In genomic region chr15:65450556-65450955, GRCh38 we compare ENCODE assay signal across 18 cellular contexts. TPM values are rescaled to one million over a fixed set of nuclear protein-coding genes. Genes with fewer than 3 reads are reported as not detected.
DNase-seq lines count a peak whose midpoint lies in the region; ATAC-seq and TF ChIP-seq lines count a peak whose summit lies in the region.
"Had no signal": no experiment of that assay in that cellular context is flagged by ENCODE, and none has a peak within 500 bp of the region (broad histone marks: within the 10 kb centered on the region; RNA-seq: fewer than 3 reads in every experiment).

No MANE protein-coding gene starts in this region.

- peaks cover 19 to 21% of the 10 kb centered on the region in 2 donors for H3K4me1 ChIP-seq in gastrocnemius medialis
- H3K4me1 ChIP-seq: A549, BE2C had no signal

- intact Hi-C loops in activated CD4-positive, alpha-beta memory T cell treated with anti-CD3 and anti-CD28 coated beads for 36 hours (cut with micrococcal nuclease), result no loop called here
- intact Hi-C loops in activated T-helper 1 cell treated with anti-CD3 and anti-CD28 coated beads, Interleukin-12 subunit alpha, Interleukin-12 subunit beta, Interleukin-2, Interleukin-4 antibody, amounts not matched to agents 30 ng/mL and 10 ng/mL and 1 ng/mL, durations not matched to agents 14 hours and 24 hours and 36 hours (cut with micrococcal nuclease), result no loop called here
- intact Hi-C loops in gastrocnemius medialis (cut with DNase I; ENCODE audit: low total_unique reads), result no loop called here

- peaks cover 0 to 63% of the 10 kb centered on the region in 2 donors for H3K36me3 ChIP-seq in gastrocnemius medialis

- CTCF ChIA-PET in activated CD4-positive, alpha-beta memory T cell treated with anti-CD3 and anti-CD28 coated beads for 36 hours (lab: Charles Lee), result no interaction called here
- CTCF ChIA-PET in activated CD4-positive, alpha-beta memory T cell treated with anti-CD3 and anti-CD28 coated beads, Interleukin-2, amount 10 ng/mL, durations not matched to agents 7 days and 5 days (lab: Charles Lee), result interaction anchor here (1.8 kb wide), 1 partner anchor 11 kb away, joined by 3 read pairs; no protein-coding TSS in a partner anchor

- H3K27me3 ChIP-seq in gastrocnemius medialis, result no peaks in the 10 kb centered on the region
- H3K27me3 ChIP-seq: BE2C had no signal

- H3K4me3 Mint-ChIP-seq in activated CD4-positive, alpha-beta memory T cell treated with anti-CD3 and anti-CD28 coated beads for 36 hours, result no peak overlapping the region
- H3K4me3 Mint-ChIP-seq in activated CD4-positive, alpha-beta memory T cell treated with anti-CD3 and anti-CD28 coated beads, Interleukin-2, amount 10 ng/mL, durations not matched to agents 7 days and 5 days, result no peak overlapping the region
- H3K4me3 Mint-ChIP-seq in activated T-helper 1 cell treated with anti-CD3 and anti-CD28 coated beads, Interleukin-12 subunit alpha, Interleukin-12 subunit beta, Interleukin-2, Interleukin-4 antibody, amounts not matched to agents 30 ng/mL and 10 ng/mL and 1 ng/mL, durations not matched to agents 14 hours and 24 hours and 36 hours, result no peak overlapping the region
- peak overlapping the region; percentile 57 for H3K4me3 Mint-ChIP-seq in endothelial cell (ENCODE audit: unreplicated experiment)
- H3K4me3 Mint-ChIP-seq: CD8-positive, alpha-beta T cell; GM23338; H9 had no signal

- H3K4me3 ChIP-seq in gastrocnemius medialis, result no peak overlapping the region
- H3K4me3 ChIP-seq: A549, GM23338 had no signal

- peak in 1 of 2 donors; percentile 69 for ATAC-seq in gastrocnemius medialis
- ATAC-seq: A549; CD8-positive, alpha-beta T cell; GM23338 had no signal

- no peaks in the 10 kb centered on the region for H3K9me3 Mint-ChIP-seq in activated CD4-positive, alpha-beta memory T cell treated with anti-CD3 and anti-CD28 coated beads for 36 hours
- H3K9me3 Mint-ChIP-seq in activated CD4-positive, alpha-beta memory T cell treated with anti-CD3 and anti-CD28 coated beads, Interleukin-2, amount 10 ng/mL, durations not matched to agents 7 days and 5 days, result no peaks in the 10 kb centered on the region
- no peaks in the 10 kb centered on the region for H3K9me3 Mint-ChIP-seq in activated T-helper 1 cell treated with anti-CD3 and anti-CD28 coated beads, Interleukin-12 subunit alpha, Interleukin-12 subunit beta, Interleukin-2, Interleukin-4 antibody, amounts not matched to agents 30 ng/mL and 10 ng/mL and 1 ng/mL, durations not matched to agents 14 hours and 24 hours and 36 hours
- no peaks in the 10 kb centered on the region for H3K9me3 Mint-ChIP-seq in endothelial cell (ENCODE audit: unreplicated experiment)
- H3K9me3 Mint-ChIP-seq: CD8-positive, alpha-beta T cell; GM23338; H9 had no signal

- no peaks in the 10 kb centered on the region for H3K9me3 ChIP-seq in gastrocnemius medialis
- H3K9me3 ChIP-seq: A549, BE2C had no signal

- peak overlapping the region; percentile 13 for H3K27ac Mint-ChIP-seq in activated CD4-positive, alpha-beta memory T cell treated with anti-CD3 and anti-CD28 coated beads for 36 hours
- H3K27ac Mint-ChIP-seq in activated CD4-positive, alpha-beta memory T cell treated with anti-CD3 and anti-CD28 coated beads, Interleukin-2, amount 10 ng/mL, durations not matched to agents 7 days and 5 days, result no peak overlapping the region
- peak overlapping the region; percentile 12 for H3K27ac Mint-ChIP-seq in activated T-helper 1 cell treated with anti-CD3 and anti-CD28 coated beads, Interleukin-12 subunit alpha, Interleukin-12 subunit beta, Interleukin-2, Interleukin-4 antibody, amounts not matched to agents 30 ng/mL and 10 ng/mL and 1 ng/mL, durations not matched to agents 14 hours and 24 hours and 36 hours
- H3K27ac Mint-ChIP-seq in endothelial cell (ENCODE audit: unreplicated experiment), result no peak overlapping the region
- H3K27ac Mint-ChIP-seq: CD8-positive, alpha-beta T cell; GM23338; H9 had no signal

- H3K4me1 Mint-ChIP-seq in activated CD4-positive, alpha-beta memory T cell treated with anti-CD3 and anti-CD28 coated beads for 36 hours (ENCODE audit: low read depth), result no peaks in the 10 kb centered on the region
- no peaks in the 10 kb centered on the region for H3K4me1 Mint-ChIP-seq in activated CD4-positive, alpha-beta memory T cell treated with anti-CD3 and anti-CD28 coated beads, Interleukin-2, amount 10 ng/mL, durations not matched to agents 7 days and 5 days
- no peaks in the 10 kb centered on the region for H3K4me1 Mint-ChIP-seq in activated T-helper 1 cell treated with anti-CD3 and anti-CD28 coated beads, Interleukin-12 subunit alpha, Interleukin-12 subunit beta, Interleukin-2, Interleukin-4 antibody, amounts not matched to agents 30 ng/mL and 10 ng/mL and 1 ng/mL, durations not matched to agents 14 hours and 24 hours and 36 hours (ENCODE audit: low read depth)
- no peaks in the 10 kb centered on the region for H3K4me1 Mint-ChIP-seq in endothelial cell (ENCODE audit: unreplicated experiment)
- H3K4me1 Mint-ChIP-seq: GM23338, H9 had no signal

- POLR2A ChIA-PET in activated CD4-positive, alpha-beta memory T cell treated with anti-CD3 and anti-CD28 coated beads for 36 hours (lab: Charles Lee), result no interaction called here
- POLR2A ChIA-PET in activated CD4-positive, alpha-beta memory T cell treated with anti-CD3 and anti-CD28 coated beads, Interleukin-2, amount 10 ng/mL, durations not matched to agents 7 days and 5 days (lab: Charles Lee), result interaction anchor here (1.6 kb wide), 1 partner anchor 17 kb away, joined by 4 read pairs; no protein-coding TSS in a partner anchor

- peak overlapping the region; percentile 72 to 82 (median 77) for H3K27ac ChIP-seq in gastrocnemius medialis
- H3K27ac ChIP-seq: A549, C4-2B had no signal

- no peak for DNase-seq in activated CD4-positive, alpha-beta memory T cell treated with anti-CD3 and anti-CD28 coated beads for 36 hours
- no peak for DNase-seq in activated CD4-positive, alpha-beta memory T cell treated with anti-CD3 and anti-CD28 coated beads, Interleukin-2, amount 10 ng/mL, durations not matched to agents 7 days and 5 days
- DNase-seq in activated T-helper 1 cell treated with anti-CD3 and anti-CD28 coated beads, Interleukin-12 subunit alpha, Interleukin-12 subunit beta, Interleukin-2, Interleukin-4 antibody, amounts not matched to agents 30 ng/mL and 10 ng/mL and 1 ng/mL, durations not matched to agents 14 hours and 24 hours and 36 hours (ENCODE audit: low spot score), result no peak
- DNase-seq in endothelial cell (ENCODE audit: low spot score) (no peak), gastrocnemius medialis (no peak), dermis blood vessel endothelial cell (no peak), islet precursor cell (no peak)
- DNase-seq: BE2C; CD8-positive, alpha-beta T cell; COR-L47; DMS153; DMS79 treated with DMSO at 0.1 percent for 48 hours; EL; H9 had no signal

- no peaks in the 10 kb centered on the region for H3K27me3 Mint-ChIP-seq in activated CD4-positive, alpha-beta memory T cell treated with anti-CD3 and anti-CD28 coated beads for 36 hours
- no peaks in the 10 kb centered on the region for H3K27me3 Mint-ChIP-seq in activated CD4-positive, alpha-beta memory T cell treated with anti-CD3 and anti-CD28 coated beads, Interleukin-2, amount 10 ng/mL, durations not matched to agents 7 days and 5 days
- H3K27me3 Mint-ChIP-seq in activated T-helper 1 cell treated with anti-CD3 and anti-CD28 coated beads, Interleukin-12 subunit alpha, Interleukin-12 subunit beta, Interleukin-2, Interleukin-4 antibody, amounts not matched to agents 30 ng/mL and 10 ng/mL and 1 ng/mL, durations not matched to agents 14 hours and 24 hours and 36 hours (ENCODE audit: insufficient read depth), result no peaks in the 10 kb centered on the region
- no peaks in the 10 kb centered on the region for H3K27me3 Mint-ChIP-seq in endothelial cell (ENCODE audit: unreplicated experiment)

- TF ChIP-seq POLR2A in gastrocnemius medialis (IDR thresholded peaks at IDR 0.05), result no peak

- TF ChIP-seq CTCF in endothelial cell (IDR thresholded peaks at IDR 0.05; ENCODE audit: unreplicated experiment) (no peak), gastrocnemius medialis (IDR thresholded peaks at IDR 0.05 in 4 of 5, conservative IDR thresholded peaks at IDR 0.05 in 1 of 5) (no peak)

- H3K36me3 Mint-ChIP-seq in activated CD4-positive, alpha-beta memory T cell treated with anti-CD3 and anti-CD28 coated beads for 36 hours, result peaks cover 24% of the 10 kb centered on the region
- peaks cover 45% of the 10 kb centered on the region for H3K36me3 Mint-ChIP-seq in activated CD4-positive, alpha-beta memory T cell treated with anti-CD3 and anti-CD28 coated beads, Interleukin-2, amount 10 ng/mL, durations not matched to agents 7 days and 5 days (ENCODE audit: low read depth)
- H3K36me3 Mint-ChIP-seq in activated T-helper 1 cell treated with anti-CD3 and anti-CD28 coated beads, Interleukin-12 subunit alpha, Interleukin-12 subunit beta, Interleukin-2, Interleukin-4 antibody, amounts not matched to agents 30 ng/mL and 10 ng/mL and 1 ng/mL, durations not matched to agents 14 hours and 24 hours and 36 hours (ENCODE audit: low read depth), result peaks cover 26% of the 10 kb centered on the region
- peaks cover 20% of the 10 kb centered on the region for H3K36me3 Mint-ChIP-seq in endothelial cell (ENCODE audit: low read depth, unreplicated experiment)

- in situ Hi-C loops in gastrocnemius medialis (cut with MboI; ENCODE audit: low sequenced_read_pairs in 4 of 4), result no loop called here

RNA-seq across cellular contexts. Expression of gene IGDCC4, which starts 27.8 kb away (rescaled TPM):
- under 1 TPM; 0.10 to 0.17 TPM for total RNA-seq in activated CD4-positive, alpha-beta memory T cell treated with anti-CD3 and anti-CD28 coated beads for 36 hours
- under 1 TPM; 0.05 to 0.08 TPM for total RNA-seq in activated CD4-positive, alpha-beta memory T cell treated with anti-CD3 and anti-CD28 coated beads, Interleukin-2, amount 10 ng/mL, durations not matched to agents 7 days and 5 days
- total RNA-seq in activated T-helper 1 cell treated with anti-CD3 and anti-CD28 coated beads, Interleukin-12 subunit alpha, Interleukin-12 subunit beta, Interleukin-2, Interleukin-4 antibody, amounts not matched to agents 30 ng/mL and 10 ng/mL and 1 ng/mL, durations not matched to agents 14 hours and 24 hours and 36 hours, result 0.37 and 0.52 TPM in 2 replicates
- 4.2 TPM for total RNA-seq in endothelial cell (ENCODE audit: unreplicated experiment)
- 1 to 10 TPM; 2.3 to 7.4 (median 2.8) TPM for total RNA-seq in gastrocnemius medialis
- total RNA-seq in dermis blood vessel endothelial cell, result 0.09 and 0.17 TPM in 2 replicates
- total RNA-seq: HT-29 had no signal

Comparison
In these comparisons a context has a peak if more than half of its experiments do, and no peak if none do; other contexts are left out.
1. H3K27ac Mint-ChIP-seq: peak in activated CD4-positive, alpha-beta memory T cell treated with anti-CD3 and anti-CD28 coated beads for 36 hours (single experiment) and activated T-helper 1 cell treated with anti-CD3 and anti-CD28 coated beads, Interleukin-12 subunit alpha, Interleukin-12 subunit beta, Interleukin-2, Interleukin-4 antibody, amounts not matched to agents 30 ng/mL and 10 ng/mL and 1 ng/mL, durations not matched to agents 14 hours and 24 hours and 36 hours (single experiment); none in activated CD4-positive, alpha-beta memory T cell treated with anti-CD3 and anti-CD28 coated beads, Interleukin-2, amount 10 ng/mL, durations not matched to agents 7 days and 5 days (single experiment) and endothelial cell (single experiment).